12 cellular contexts compared by ENCODE assay signal in genomic region chr17:82019208-82019727, GRCh38.
"Had no signal": no experiment of that assay in that cellular context is flagged by ENCODE, and none has a peak within 500 bp of the region (broad histone marks: within the 10 kb centered on the region; RNA-seq: fewer than 3 reads in every experiment).

No MANE protein-coding gene starts in this region.

- DNase-seq: amniotic stem cell, KG1, NCI-H1092, NCI-H2029 had no signal

- ATAC-seq: activated CD8-positive, alpha-beta memory T cell treated with anti-CD3 and anti-CD28 coated beads, Interleukin-2, amount 10 ng/mL, durations not matched to agents 7 days and 5 days; activated naive CD4-positive, alpha-beta T cell treated with anti-CD3 and anti-CD28 coated beads, Interleukin-2, amount 50 U/mL, for 72 hours; activated naive CD8-positive, alpha-beta T cell treated with anti-CD3 and anti-CD28 coated beads, Interleukin-2, amount 50 U/mL, for 24 hours; activated T-cell treated with anti-CD3 and anti-CD28 coated beads, Interleukin-2, amount 50 U/mL, for 4 hours; Panc1; T-helper 17 cell had no signal

- H3K4me3 ChIP-seq: SJSA1 had no signal

- H3K27ac ChIP-seq: SJSA1 had no signal

- H3K9me3 ChIP-seq: SJSA1 had no signal

- H3K27me3 ChIP-seq: SJSA1 had no signal

- FAIRE-seq: astrocyte had no signal
